In genomic region chr12:25415004-25415403, GRCh38 we compare ENCODE assay signal across 35 cellular contexts.
"Had no signal": no experiment of that assay in that cellular context is flagged by ENCODE, and none has a peak within 500 bp of the region (broad histone marks: within the 10 kb centered on the region; RNA-seq: fewer than 3 reads in every experiment).

No MANE protein-coding gene starts in this region.

- H3K27ac ChIP-seq: KMS-11 had no signal

- H3K9me3 ChIP-seq: MG63 had no signal

- H3K9ac ChIP-seq: KMS-11 had no signal

- H3K4me2 ChIP-seq: KMS-11 had no signal

- H3K36me3 ChIP-seq: MG63 had no signal

- H3K27me3 ChIP-seq: MG63 had no signal

- H3K4me3 ChIP-seq: MG63 had no signal

- DNase-seq: Karpas-422, Kasumi-1, KBM-7, KG1, MG63, MM.1S, MV-4-11, NCI-H1048, NCI-H1092, NCI-H1092 treated with DMSO at 0.1 percent for 48 hours, NCI-H1105, NCI-H1105 treated with DMSO at 0.1 percent for 48 hours, NCI-H1417, NCI-H1417 treated with DMSO at 0.1 percent for 48 hours, NCI-H1436, NCI-H1436 treated with DMSO at 0.1 percent for 48 hours, NCI-H146, NCI-H1694, NCI-H1694 treated with DMSO at 0.1 percent for 48 hours, NCI-H187, NCI-H187 treated with DMSO at 0.1 percent for 48 hours, NCI-H1930, NCI-H2029, NCI-H2029 treated with DMSO at 0.1 percent for 48 hours, NCI-H2081, NCI-H2081 treated with DMSO at 0.1 percent for 48 hours, NCI-H2107, NCI-H2171, NCI-H2171 treated with DMSO at 0.1 percent for 48 hours, NCI-H2227 treated with DMSO at 0.1 percent for 48 hours, NCI-H226, NCI-H345, NCI-H446, NCI-H446 treated with DMSO at 0.1 percent for 48 hours had no signal
